Comparison of ENCODE assay signal across 9 cellular contexts in genomic region chr5:178860615-178861014, GRCh38. TPM values are rescaled to one million over a fixed set of nuclear protein-coding genes. Genes with fewer than 3 reads are reported as not detected.
DNase-seq lines count a peak whose midpoint lies in the region; ATAC-seq and TF ChIP-seq lines count a peak whose summit lies in the region.
"Not testable (repeated sequence)": the region's sequence is repeated elsewhere in the genome, so short reads cannot be mapped to it uniquely, and the experiment has no call there.
"Had no signal": no experiment of that assay in that cellular context is flagged by ENCODE, and none has a peak within 500 bp of the region (broad histone marks: within the 10 kb centered on the region; RNA-seq: fewer than 3 reads in every experiment).

No MANE protein-coding gene starts in this region.

- H3K36me3 Mint-ChIP-seq in activated naive CD8-positive, alpha-beta T cell treated with anti-CD3 and anti-CD28 coated beads, Interleukin-2, amount 50 U/mL, for 24 hours (ENCODE audit: low read depth): peaks cover 28% of the 10 kb centered on the region
- H3K36me3 Mint-ChIP-seq in stimulated activated naive CD8-positive, alpha-beta T cell treated with anti-CD3 and anti-CD28 coated beads, Interleukin-15, Interleukin-2, amounts not matched to agents 100 ng/mL and 50 ng/mL, for 24 hours (ENCODE audit: low read depth): peaks cover 35% of the 10 kb centered on the region

- not testable (repeated sequence) for H3K79me2 ChIP-seq in neural cell (replicated peaks; ENCODE audit: insufficient read depth, low read length)

- H3K9me2 ChIP-seq in neural cell (ENCODE audit: insufficient read depth, low read length): not testable (repeated sequence)

- peaks cover 42% of the 10 kb centered on the region for H3K36me3 ChIP-seq in MG63
- not testable (repeated sequence) for H3K36me3 ChIP-seq in iPS-18a (ENCODE audit: control insufficient read depth, low read depth, low read length); neural cell (ENCODE audit: insufficient read depth, low read length)

- not testable (repeated sequence) for H3K9me3 Mint-ChIP-seq in activated naive CD8-positive, alpha-beta T cell treated with anti-CD3 and anti-CD28 coated beads, Interleukin-2, amount 50 U/mL, for 24 hours; stimulated activated naive CD8-positive, alpha-beta T cell treated with anti-CD3 and anti-CD28 coated beads, Interleukin-15, Interleukin-2, amounts not matched to agents 100 ng/mL and 50 ng/mL, for 24 hours

- H3K4me3 ChIP-seq in AG09309 (ENCODE audit: control insufficient read depth, low read depth, low read length) (peak overlapping the region; percentile 56), MG63 (peak overlapping the region; percentile 65), epithelial cell of esophagus (ENCODE audit: low read length) (peak overlapping the region; percentile 56), iPS-18a (ENCODE audit: low read length) (peak overlapping the region; percentile 65), neural cell (ENCODE audit: low read length) (peak overlapping the region; percentile 83)

- not testable (repeated sequence) for H3F3A ChIP-seq in neural cell (ENCODE audit: insufficient read depth, low read length, poor library complexity, severe bottlenecking)

- H3K4me2 ChIP-seq in neural cell (ENCODE audit: low read length): not testable (repeated sequence)

- ATAC-seq in GM21447 (IDR thresholded peaks at IDR 0.05; ENCODE audit: unreplicated experiment): peak; percentile 6
- not testable (repeated sequence) for ATAC-seq in activated naive CD8-positive, alpha-beta T cell treated with anti-CD3 and anti-CD28 coated beads, Interleukin-2, amount 50 U/mL, for 24 hours

- not testable (repeated sequence) for H3K9me3 ChIP-seq in MG63; iPS-18a (ENCODE audit: control insufficient read depth, low read depth, low read length); neural cell (ENCODE audit: low read length)

- peaks cover 24% of the 10 kb centered on the region for H3K4me1 Mint-ChIP-seq in activated naive CD8-positive, alpha-beta T cell treated with anti-CD3 and anti-CD28 coated beads, Interleukin-2, amount 50 U/mL, for 24 hours
- peaks cover 31% of the 10 kb centered on the region for H3K4me1 Mint-ChIP-seq in stimulated activated naive CD8-positive, alpha-beta T cell treated with anti-CD3 and anti-CD28 coated beads, Interleukin-15, Interleukin-2, amounts not matched to agents 100 ng/mL and 50 ng/mL, for 24 hours (ENCODE audit: low read depth)

- H3K27me3 Mint-ChIP-seq in activated naive CD8-positive, alpha-beta T cell treated with anti-CD3 and anti-CD28 coated beads, Interleukin-2, amount 50 U/mL, for 24 hours; stimulated activated naive CD8-positive, alpha-beta T cell treated with anti-CD3 and anti-CD28 coated beads, Interleukin-15, Interleukin-2, amounts not matched to agents 100 ng/mL and 50 ng/mL, for 24 hours: not testable (repeated sequence)

- H3K27me3 ChIP-seq in MG63; iPS-18a (ENCODE audit: control insufficient read depth, insufficient read depth, low read length); neural cell (ENCODE audit: insufficient read depth, low read depth, low read length): not testable (repeated sequence)

- not testable (repeated sequence) for H3K27ac ChIP-seq in iPS-18a (ENCODE audit: low read length); neural cell (ENCODE audit: low read length)

- not testable (repeated sequence) for H4K20me1 ChIP-seq in neural cell (ENCODE audit: insufficient read depth)

- not testable (repeated sequence) for TF ChIP-seq RAD21 in neural cell (conservative IDR thresholded peaks at IDR 0.05)

- H2AFZ ChIP-seq in neural cell (ENCODE audit: low read depth, low read length): not testable (repeated sequence)

- H3K27ac Mint-ChIP-seq in activated naive CD8-positive, alpha-beta T cell treated with anti-CD3 and anti-CD28 coated beads, Interleukin-2, amount 50 U/mL, for 24 hours; stimulated activated naive CD8-positive, alpha-beta T cell treated with anti-CD3 and anti-CD28 coated beads, Interleukin-15, Interleukin-2, amounts not matched to agents 100 ng/mL and 50 ng/mL, for 24 hours: not testable (repeated sequence)

- not testable (repeated sequence) for DNase-seq in AG09309 (ENCODE audit: low read depth); MG63; activated naive CD8-positive, alpha-beta T cell treated with anti-CD3 and anti-CD28 coated beads, Interleukin-2, amount 50 U/mL, for 24 hours; epithelial cell of esophagus (ENCODE audit: low read depth)

- TF ChIP-seq CTCF in AG09309 (IDR thresholded peaks at IDR 0.05; ENCODE audit: control insufficient read depth, insufficient read depth, low read depth, low read length, missing control alignments); epithelial cell of esophagus (IDR thresholded peaks at IDR 0.05; ENCODE audit: insufficient read depth, low read depth, low read length, missing control alignments); neural cell (IDR thresholded peaks at IDR 0.05; ENCODE audit: poor library complexity, severe bottlenecking): not testable (repeated sequence)

- peak overlapping the region; percentile 32 for H3K9ac ChIP-seq in iPS-18a (ENCODE audit: low read length)
- H3K9ac ChIP-seq in neural cell (ENCODE audit: low read length): peak overlapping the region; percentile 75

- TF ChIP-seq EP300 in neural cell (conservative IDR thresholded peaks at IDR 0.05; ENCODE audit: poor library complexity, severe bottlenecking): not testable (repeated sequence)

- H3K4me1 ChIP-seq in iPS-18a (ENCODE audit: control insufficient read depth, low read depth, low read length): not testable (repeated sequence)

- H3K4me3 Mint-ChIP-seq in activated naive CD8-positive, alpha-beta T cell treated with anti-CD3 and anti-CD28 coated beads, Interleukin-2, amount 50 U/mL, for 24 hours: peak overlapping the region; percentile 75
- H3K4me3 Mint-ChIP-seq in stimulated activated naive CD8-positive, alpha-beta T cell treated with anti-CD3 and anti-CD28 coated beads, Interleukin-15, Interleukin-2, amounts not matched to agents 100 ng/mL and 50 ng/mL, for 24 hours: peak overlapping the region; percentile 86

RNA-seq across cellular contexts. Expression of gene ZNF354B, which starts 0.9 kb away (rescaled TPM):
- total RNA-seq in MG63 (2014; rRNA removed; shearing (Covaris generic); ENCODE audit: low replicate concordance): 6.9 and 15.8 TPM in 2 replicates
- polyA plus RNA-seq in neural cell: 30.0 and 35.1 TPM in 2 replicates
- 34.3 and 37.7 TPM in 2 replicates for polyA minus RNA-seq in neural cell

RNA-seq across cellular contexts. Expression of gene ZFP2, which starts 35.1 kb away (rescaled TPM):
- total RNA-seq in MG63 (2014; rRNA removed; shearing (Covaris generic); ENCODE audit: low replicate concordance): 0.03 and 24.9 TPM in 2 replicates
- 7.6 and 14.5 TPM in 2 replicates for polyA plus RNA-seq in neural cell
- polyA minus RNA-seq in neural cell: 9.5 and 10.9 TPM in 2 replicates
- total RNA-seq: RPMI7951 had no signal
